Comparison of ENCODE assay signal across 15 cellular contexts in genomic region chr12:22396253-22396652, GRCh38.
DNase-seq lines count a peak whose midpoint lies in the region; ATAC-seq and TF ChIP-seq lines count a peak whose summit lies in the region.
"Had no signal": no experiment of that assay in that cellular context is flagged by ENCODE, and none has a peak within 500 bp of the region (broad histone marks: within the 10 kb centered on the region; RNA-seq: fewer than 3 reads in every experiment).

No MANE protein-coding gene starts in this region.

- TF ChIP-seq CTCF in OCI-LY3 (IDR thresholded peaks at IDR 0.05; ENCODE audit: low read depth, low read length) (no peak), psoas muscle (IDR thresholded peaks at IDR 0.05) (no peak), neural progenitor cell (IDR thresholded peaks at IDR 0.05) (no peak)

- H2AFZ ChIP-seq in OCI-LY3 (ENCODE audit: low read depth, low read length) (0 out of 2 replicates have a peak overlapping the region, but pooled peaks have one; percentile 24), neural progenitor cell (replicated peaks) (no peak overlapping the region)

- H3K79me2 ChIP-seq in OCI-LY3 (ENCODE audit: low read length) = no peaks in the 10 kb centered on the region
- H3K79me2 ChIP-seq in neural progenitor cell (ENCODE audit: low read depth) = no peaks in the 10 kb centered on the region

- peak overlapping the region; percentile 29 for H3K4me2 ChIP-seq in OCI-LY3 (ENCODE audit: low read length)
- no peak overlapping the region for H3K4me2 ChIP-seq in neural progenitor cell

- no peaks in the 10 kb centered on the region for H3K27me3 ChIP-seq in OCI-LY3 (ENCODE audit: low read depth, low read length)
- peaks cover 0 to 3% (median 0%) of the 10 kb centered on the region in 3 donors for H3K27me3 ChIP-seq in psoas muscle (ENCODE audit: insufficient read depth in 3 of 3, low read length in 2 of 3)
- no peaks in the 10 kb centered on the region for H3K27me3 ChIP-seq in neural progenitor cell
- H3K27me3 ChIP-seq: BE2C, body of pancreas had no signal

- H3K9ac ChIP-seq in OCI-LY3 (ENCODE audit: low read length) (no peak overlapping the region), neural progenitor cell (no peak overlapping the region)

- intact Hi-C loops in psoas muscle (cut with DNase I) = no loop called here

- CTCF ChIA-PET in activated naive CD4-positive, alpha-beta T cell treated with anti-CD3 and anti-CD28 coated beads, Interleukin-2, amount 10 ng/mL, durations not matched to agents 7 days and 5 days (lab: Charles Lee) = no interaction called here

- H3K27ac ChIP-seq in OCI-LY3 (ENCODE audit: low read length) (no peak overlapping the region), psoas muscle (no peak overlapping the region), neural progenitor cell (no peak overlapping the region)
- H3K27ac ChIP-seq: body of pancreas, SK-N-MC had no signal

- WGBS in psoas muscle, 3 donors = 50 to 70% (median 55%) methylated on average over 1 of the region's 1 CpG

- peak overlapping the region; percentile 81 for H3K27ac Mint-ChIP-seq in activated naive CD4-positive, alpha-beta T cell treated with anti-CD3 and anti-CD28 coated beads, Interleukin-2, amount 10 ng/mL, durations not matched to agents 7 days and 5 days
- no peak overlapping the region for H3K27ac Mint-ChIP-seq in neural progenitor cell
- H3K27ac Mint-ChIP-seq: endodermal cell had no signal

- no peak overlapping the region for H3K4me3 Mint-ChIP-seq in activated naive CD4-positive, alpha-beta T cell treated with anti-CD3 and anti-CD28 coated beads, Interleukin-2, amount 10 ng/mL, durations not matched to agents 7 days and 5 days
- no peak overlapping the region for H3K4me3 Mint-ChIP-seq in neural progenitor cell
- H3K4me3 Mint-ChIP-seq: endodermal cell had no signal

- peak; percentile 38 for DNase-seq in stimulated activated CD4-positive, alpha-beta T cell treated with anti-CD3 and anti-CD28 coated beads, Interleukin-4, amount 100 ng/mL, for 24 hours
- DNase-seq in stimulated activated CD4-positive, alpha-beta T cell treated with anti-CD3 and anti-CD28 coated beads, Interleukin-4, amount 100 ng/mL, for 1 hour = no peak
- no peak for DNase-seq in activated naive CD4-positive, alpha-beta T cell treated with anti-CD3 and anti-CD28 coated beads, Interleukin-2, amount 10 ng/mL, durations not matched to agents 7 days and 5 days
- peak; percentile 1 for DNase-seq in stimulated activated naive CD4-positive, alpha-beta T cell treated with Interleukin-2 at 50 U/mL for 16 hours (lab: John Stamatoyannopoulos, UW)
- DNase-seq in psoas muscle (no peak), GF-D8 (lab: John Stamatoyannopoulos, UW) (no peak), neural progenitor cell (ENCODE audit: low spot score) (no peak)
- DNase-seq: BE2C, body of pancreas, EL, endodermal cell, KBM-7, NCI-H2029 treated with DMSO at 0.1 percent for 48 hours had no signal

- no peak overlapping the region for H3K4me3 ChIP-seq in OCI-LY3 (ENCODE audit: low read length)
- no peak overlapping the region for H3K4me3 ChIP-seq in psoas muscle
- H3K4me3 ChIP-seq in neural progenitor cell = no peak overlapping the region
- H3K4me3 ChIP-seq: body of pancreas, SK-N-MC had no signal

- H3K36me3 ChIP-seq in OCI-LY3 (replicated peaks; ENCODE audit: low read depth, low read length) (no peaks in the 10 kb centered on the region), psoas muscle (ENCODE audit: insufficient read depth in 1 of 2, low read depth in 1 of 2) (no peaks in the 10 kb centered on the region), neural progenitor cell (no peaks in the 10 kb centered on the region)
- H3K36me3 ChIP-seq: BE2C had no signal

- no peaks in the 10 kb centered on the region for H4K20me1 ChIP-seq in OCI-LY3 (ENCODE audit: insufficient read depth, low read length)
- H4K20me1 ChIP-seq in neural progenitor cell (ENCODE audit: low read depth) = no peaks in the 10 kb centered on the region

- H3K4me1 Mint-ChIP-seq in activated naive CD4-positive, alpha-beta T cell treated with anti-CD3 and anti-CD28 coated beads, Interleukin-2, amount 10 ng/mL, durations not matched to agents 7 days and 5 days = peaks cover 23% of the 10 kb centered on the region
- no peaks in the 10 kb centered on the region for H3K4me1 Mint-ChIP-seq in neural progenitor cell
- H3K4me1 Mint-ChIP-seq: endodermal cell had no signal

- peaks cover 7% of the 10 kb centered on the region; the same call in 1 of the 2 replicates for H3K9me3 ChIP-seq in OCI-LY3 (ENCODE audit: insufficient read depth, low read length)
- no peaks in the 10 kb centered on the region for H3K9me3 ChIP-seq in psoas muscle
- no peaks in the 10 kb centered on the region for H3K9me3 ChIP-seq in neural progenitor cell (ENCODE audit: low read depth)
- H3K9me3 ChIP-seq: BE2C had no signal

- no peaks in the 10 kb centered on the region for H3K36me3 Mint-ChIP-seq in activated naive CD4-positive, alpha-beta T cell treated with anti-CD3 and anti-CD28 coated beads, Interleukin-2, amount 10 ng/mL, durations not matched to agents 7 days and 5 days
- H3K36me3 Mint-ChIP-seq in neural progenitor cell = no peaks in the 10 kb centered on the region

- H3K27me3 Mint-ChIP-seq in activated naive CD4-positive, alpha-beta T cell treated with anti-CD3 and anti-CD28 coated beads, Interleukin-2, amount 10 ng/mL, durations not matched to agents 7 days and 5 days = no peaks in the 10 kb centered on the region
- no peaks in the 10 kb centered on the region for H3K27me3 Mint-ChIP-seq in neural progenitor cell (ENCODE audit: insufficient read depth, low read depth)

- no peaks in the 10 kb centered on the region for H3K9me3 Mint-ChIP-seq in activated naive CD4-positive, alpha-beta T cell treated with anti-CD3 and anti-CD28 coated beads, Interleukin-2, amount 10 ng/mL, durations not matched to agents 7 days and 5 days
- H3K9me3 Mint-ChIP-seq in neural progenitor cell = peaks cover 3% of the 10 kb centered on the region

- no peaks in the 10 kb centered on the region for H3F3A ChIP-seq in neural progenitor cell (ENCODE audit: low read depth)

- peaks cover 14% of the 10 kb centered on the region for H3K4me1 ChIP-seq in OCI-LY3 (ENCODE audit: low read length)
- no peaks in the 10 kb centered on the region for H3K4me1 ChIP-seq in psoas muscle
- no peaks in the 10 kb centered on the region for H3K4me1 ChIP-seq in neural progenitor cell
- H3K4me1 ChIP-seq: BE2C, body of pancreas had no signal

- ATAC-seq in psoas muscle = no peak
- ATAC-seq: body of pancreas had no signal

Comparison
In these comparisons a context has a peak if more than half of its experiments do, and no peak if none do; other contexts are left out.
1. DNase-seq: peak in stimulated activated CD4-positive, alpha-beta T cell treated with anti-CD3 and anti-CD28 coated beads, Interleukin-4, amount 100 ng/mL, for 24 hours (single experiment) and stimulated activated naive CD4-positive, alpha-beta T cell treated with Interleukin-2 at 50 U/mL for 16 hours (single experiment); none in stimulated activated CD4-positive, alpha-beta T cell treated with anti-CD3 and anti-CD28 coated beads, Interleukin-4, amount 100 ng/mL, for 1 hour (single experiment), activated naive CD4-positive, alpha-beta T cell treated with anti-CD3 and anti-CD28 coated beads, Interleukin-2, amount 10 ng/mL, durations not matched to agents 7 days and 5 days (single experiment), psoas muscle (0 of 2), GF-D8 (single experiment) and neural progenitor cell (single experiment).